Comparison of ENCODE assay signal across 35 cellular contexts in the genomic region with DNA sequence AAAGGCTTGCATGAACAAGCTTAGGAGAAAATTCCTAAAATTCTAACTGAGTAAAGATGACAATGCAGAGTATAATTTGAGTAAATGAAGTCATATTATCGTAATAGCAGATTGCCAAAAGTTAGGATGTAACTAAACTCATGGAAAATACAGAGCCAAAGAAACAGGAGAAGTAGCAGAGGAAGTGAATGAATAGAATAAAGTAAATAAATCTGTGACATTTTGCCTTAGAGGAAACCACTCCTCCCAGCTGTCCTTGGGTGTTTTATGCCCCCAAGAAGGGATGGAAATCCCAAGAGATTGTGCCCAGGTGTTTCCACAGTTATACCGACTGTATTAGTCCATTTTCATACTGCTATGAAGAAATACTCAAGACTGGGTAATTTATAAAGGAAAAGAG. TPM values are rescaled to one million over a fixed set of nuclear protein-coding genes. Genes with fewer than 3 reads are reported as not detected.
"Had no signal": no experiment of that assay in that cellular context is flagged by ENCODE, and none has a peak within 500 bp of the region (broad histone marks: within the 10 kb centered on the region; RNA-seq: fewer than 3 reads in every experiment).

No MANE protein-coding gene starts in this region.

- H3K4me2 ChIP-seq: SK-N-SH had no signal

- DNase-seq: activated CD4-positive, alpha-beta T cell treated with anti-CD3 and anti-CD28 coated beads, Interleukin-2, amount 10 ng/mL, durations not matched to agents 24 days and 14 days; activated CD4-positive, alpha-beta T cell treated with anti-CD3 and anti-CD28 coated beads, Interleukin-2, amount 50 U/mL, for 4 hours; activated CD8-positive, alpha-beta T cell treated with anti-CD3 and anti-CD28 coated beads for 36 hours; activated effector memory CD4-positive, alpha-beta T cell treated with anti-CD3 and anti-CD28 coated beads, Interleukin-2, amount 50 U/mL, for 16 hours; activated naive CD4-positive, alpha-beta T cell; activated naive CD4-positive, alpha-beta T cell treated with anti-CD3 and anti-CD28 coated beads, Interleukin-2, amount 50 U/mL, for 16 hours; activated naive CD8-positive, alpha-beta T cell treated with anti-CD3 and anti-CD28 coated beads for 36 hours; activated T-cell treated with anti-CD3 and anti-CD28 coated beads, Interleukin-2, amount 50 U/mL, for 1 hour; activated T-cell treated with anti-CD3 and anti-CD28 coated beads, Interleukin-2, amount 50 U/mL, for 72 hours; amniotic stem cell; aorta; caudate nucleus; KG1; NCI-H1092 treated with DMSO at 0.1 percent for 48 hours; NCI-H1417; NCI-H146; NCI-H187; NCI-H2029 treated with DMSO at 0.1 percent for 48 hours; NCI-H2107; NCI-H2171; NCI-H510A treated with DMSO at 0.1 percent for 48 hours; NCI-H526 treated with DMSO at 0.1 percent for 48 hours; PC-3; Peyer's patch; RPMI8226; SHP77 treated with DMSO at 0.1 percent for 48 hours; SK-N-SH had no signal

- H3K27me3 ChIP-seq: Peyer's patch, SJSA1 had no signal

- H3K4me3 ChIP-seq: Peyer's patch, SJSA1 had no signal

- H3K4me1 ChIP-seq: Peyer's patch, SJSA1 had no signal

- H3K9me3 Mint-ChIP-seq: activated CD4-positive, alpha-beta T cell treated with anti-CD3 and anti-CD28 coated beads, Interleukin-2, amount 10 ng/mL, durations not matched to agents 24 days and 14 days; activated CD8-positive, alpha-beta T cell treated with anti-CD3 and anti-CD28 coated beads for 36 hours; activated naive CD8-positive, alpha-beta T cell treated with anti-CD3 and anti-CD28 coated beads for 36 hours; activated T-cell treated with anti-CD3 and anti-CD28 coated beads, Interleukin-2, amount 50 U/mL, for 72 hours; activated T-helper 17 cell treated with anti-CD3 and anti-CD28 coated beads, Interleukin-2, amount 50 U/mL, for 72 hours; IgD-negative memory B cell; T-helper 1 cell treated with Interleukin-12 subunit alpha and Interleukin-12 subunit beta and Interleukin-4 antibody, amounts not matched to agents 30 μg/mL and 1 μg/mL, for 36 hours; T-helper 2 cell treated with Interferon-gamma antibody and Interleukin-4, amounts not matched to agents 5 μg/mL and 100 μg/mL, for 36 hours had no signal

- H3K27ac Mint-ChIP-seq: activated CD4-positive, alpha-beta T cell treated with anti-CD3 and anti-CD28 coated beads, Interleukin-2, amount 10 ng/mL, durations not matched to agents 24 days and 14 days; activated CD8-positive, alpha-beta T cell treated with anti-CD3 and anti-CD28 coated beads for 36 hours; activated naive CD8-positive, alpha-beta T cell treated with anti-CD3 and anti-CD28 coated beads for 36 hours; activated T-cell treated with anti-CD3 and anti-CD28 coated beads, Interleukin-2, amount 50 U/mL, for 72 hours; activated T-helper 17 cell treated with anti-CD3 and anti-CD28 coated beads, Interleukin-2, amount 50 U/mL, for 72 hours; T-helper 1 cell treated with Interleukin-12 subunit alpha and Interleukin-12 subunit beta and Interleukin-4 antibody, amounts not matched to agents 30 μg/mL and 1 μg/mL, for 36 hours; T-helper 2 cell treated with Interferon-gamma antibody and Interleukin-4, amounts not matched to agents 5 μg/mL and 100 μg/mL, for 36 hours had no signal

- H3K36me3 ChIP-seq: Peyer's patch, SJSA1 had no signal

- H3K9ac ChIP-seq: SK-N-SH had no signal

- FAIRE-seq: TTC549 had no signal

- H3K27ac ChIP-seq: Peyer's patch, SJSA1 had no signal

- H3K36me3 Mint-ChIP-seq: activated naive CD8-positive, alpha-beta T cell treated with anti-CD3 and anti-CD28 coated beads for 36 hours; IgD-negative memory B cell had no signal

- H3K27me3 Mint-ChIP-seq: activated CD8-positive, alpha-beta T cell treated with anti-CD3 and anti-CD28 coated beads for 36 hours had no signal

- H3K4me3 Mint-ChIP-seq: activated CD4-positive, alpha-beta T cell treated with anti-CD3 and anti-CD28 coated beads, Interleukin-2, amount 10 ng/mL, durations not matched to agents 24 days and 14 days; activated CD8-positive, alpha-beta T cell treated with anti-CD3 and anti-CD28 coated beads for 36 hours; activated naive CD8-positive, alpha-beta T cell treated with anti-CD3 and anti-CD28 coated beads for 36 hours; activated T-cell treated with anti-CD3 and anti-CD28 coated beads, Interleukin-2, amount 50 U/mL, for 72 hours; activated T-helper 17 cell treated with anti-CD3 and anti-CD28 coated beads, Interleukin-2, amount 50 U/mL, for 72 hours; IgD-negative memory B cell; T-helper 1 cell treated with Interleukin-12 subunit alpha and Interleukin-12 subunit beta and Interleukin-4 antibody, amounts not matched to agents 30 μg/mL and 1 μg/mL, for 36 hours; T-helper 2 cell treated with Interferon-gamma antibody and Interleukin-4, amounts not matched to agents 5 μg/mL and 100 μg/mL, for 36 hours had no signal

- H3K9me3 ChIP-seq: Peyer's patch, SJSA1, SK-N-SH had no signal

RNA-seq across cellular contexts. Expression of a gene that starts 1.9 kb away (rescaled TPM):
- total RNA-seq: activated CD4-positive, alpha-beta T cell treated with anti-CD3 and anti-CD28 coated beads, Interleukin-2, amount 10 ng/mL, durations not matched to agents 24 days and 14 days; activated CD8-positive, alpha-beta memory T cell treated with anti-CD3 and anti-CD28 coated beads for 36 hours; activated CD8-positive, alpha-beta T cell treated with anti-CD3 and anti-CD28 coated beads for 36 hours; activated naive CD8-positive, alpha-beta T cell treated with anti-CD3 and anti-CD28 coated beads for 36 hours; activated T-cell treated with anti-CD3 and anti-CD28 coated beads, Interleukin-2, amount 50 U/mL, for 72 hours; activated T-helper 17 cell treated with anti-CD3 and anti-CD28 coated beads, Interleukin-2, amount 50 U/mL, for 72 hours; LHCN-M2; PC-3; SJSA1 had no signal
- polyA plus RNA-seq: IgD-negative memory B cell, SK-N-SH had no signal

RNA-seq across cellular contexts. Expression of a gene that starts 5.6 kb away (rescaled TPM):
- polyA plus RNA-seq: IgD-negative memory B cell had no signal
